In genomic region chr1:120859582-120860234, GRCh38 we compare ENCODE assay signal across 15 cellular contexts. TPM values are rescaled to one million over a fixed set of nuclear protein-coding genes. Genes with fewer than 3 reads are reported as not detected.
"Had no signal": no experiment of that assay in that cellular context is flagged by ENCODE, and none has a peak within 500 bp of the region (broad histone marks: within the 10 kb centered on the region; RNA-seq: fewer than 3 reads in every experiment).

No MANE protein-coding gene starts in this region.

RNA-seq across cellular contexts. Expression of gene PPIAL4A, which starts 29.9 kb away (rescaled TPM):
- total RNA-seq: activated B cell treated with CpG ODN at 0.5 μM for 24 hours; activated CD4-positive, alpha-beta memory T cell treated with anti-CD3 and anti-CD28 coated beads, Interleukin-2, amount 10 ng/mL, durations not matched to agents 7 days and 5 days; ascending aorta; cardiac septum; endodermal cell; glomerular endothelial cell; left cardiac atrium; lower leg skin; mesenteric fat pad; naive thymus-derived CD8-positive, alpha-beta T cell; osteocyte; prostate gland; right cardiac atrium; thoracic aorta; upper lobe of left lung had no signal
- polyA plus RNA-seq: right cardiac atrium had no signal
